ENCODE assay signal across 13 cellular contexts in genomic region chr21:34276711-34277425, GRCh38.
DNase-seq lines count a peak whose midpoint lies in the region; ATAC-seq, FAIRE-seq and TF ChIP-seq lines count a peak whose summit lies in the region.
"Had no signal": no experiment of that assay in that cellular context is flagged by ENCODE, and none has a peak within 500 bp of the region (broad histone marks: within the 10 kb centered on the region; RNA-seq: fewer than 3 reads in every experiment).

No MANE protein-coding gene starts in this region.

- no peak overlapping the region for H4K12ac ChIP-seq in trophoblast cell (ENCODE audit: low read depth, low read length)

- no peak overlapping the region for H2BK12ac ChIP-seq in trophoblast cell (ENCODE audit: low read length)

- peak; percentile 16 for DNase-seq in Ammon's horn (ENCODE audit: low spot score)
- peak; percentile 6 for DNase-seq in GM12892 (ENCODE audit: insufficient read length)
- DNase-seq in epithelial cell of esophagus (ENCODE audit: low read depth), result peak; percentile 37
- DNase-seq in trophoblast cell, result no peak
- no peak for DNase-seq in ureter (ENCODE audit: low spot score)
- DNase-seq in chondrocyte (ENCODE audit: low spot score), result no peak
- DNase-seq in posterior cingulate gyrus, result no peak
- DNase-seq: activated naive CD8-positive, alpha-beta T cell treated with anti-CD3 and anti-CD28 coated beads, Interleukin-2, amount 10 ng/mL, durations not matched to agents 7 days and 5 days; immature natural killer cell; NCI-H510A; T-helper 17 cell had no signal

- H2AK5ac ChIP-seq in trophoblast cell (ENCODE audit: low read length), result no peak overlapping the region

- FAIRE-seq in GM12892 (lab: Jason Lieb, UNC), result no peak

- H3K27me3 Mint-ChIP-seq in chondrocyte (ENCODE audit: low read depth), result no peaks in the 10 kb centered on the region
- H3K27me3 Mint-ChIP-seq: T-helper 17 cell had no signal

- H3K9me3 ChIP-seq in trophoblast cell (ENCODE audit: insufficient read depth, low read depth, low read length), result no peaks in the 10 kb centered on the region

- H3K9ac ChIP-seq in trophoblast cell (ENCODE audit: low read length), result no peak overlapping the region
- H3K9ac ChIP-seq: neural progenitor cell had no signal

- TF ChIP-seq CTCF in epithelial cell of esophagus (IDR thresholded peaks at IDR 0.05; ENCODE audit: insufficient read depth, low read depth, low read length, missing control alignments) (no peak), chondrocyte (IDR thresholded peaks at IDR 0.05) (no peak)

- no peaks in the 10 kb centered on the region for H3K36me3 ChIP-seq in trophoblast cell (ENCODE audit: control insufficient read depth in 1 of 2, insufficient read depth in 2 of 2, low read length in 2 of 2)
- H3K36me3 ChIP-seq: neural progenitor cell had no signal

- H3K4me1 Mint-ChIP-seq in chondrocyte (ENCODE audit: low read depth), result peaks cover 19% of the 10 kb centered on the region
- H3K4me1 Mint-ChIP-seq: immature natural killer cell, T-helper 17 cell had no signal

- H2BK120ac ChIP-seq in trophoblast cell (ENCODE audit: insufficient read depth, low read length, poor library complexity), result no peak overlapping the region

- H3K9me3 Mint-ChIP-seq in chondrocyte (ENCODE audit: low read depth), result peaks cover 7% of the 10 kb centered on the region
- H3K9me3 Mint-ChIP-seq: activated naive CD8-positive, alpha-beta T cell treated with anti-CD3 and anti-CD28 coated beads, Interleukin-2, amount 10 ng/mL, durations not matched to agents 7 days and 5 days; immature natural killer cell; neural progenitor cell had no signal

- 100% methylated on average over 1 of the region's 5 CpGs for WGBS in trophoblast cell (ENCODE audit: extremely low coverage, insufficient coverage, insufficient read length)

- no peak overlapping the region for H4K91ac ChIP-seq in trophoblast cell (ENCODE audit: low read depth, low read length)

- H3K4ac ChIP-seq in trophoblast cell (ENCODE audit: low read depth, low read length), result no peak overlapping the region

- intact Hi-C loops in posterior cingulate gyrus (cut with DNase I), result no loop called here

- TF ChIP-seq POLR2A in GM12892 (IDR thresholded peaks at IDR 0.05; ENCODE audit: low read depth, low read length), result no peak

- H4K8ac ChIP-seq in trophoblast cell (ENCODE audit: low read depth, low read length), result no peak overlapping the region

- peak; percentile 72 for ATAC-seq in HG03442 (IDR thresholded peaks at IDR 0.05; ENCODE audit: unreplicated experiment)
- ATAC-seq: T-helper 17 cell had no signal

- H2AFZ ChIP-seq in trophoblast cell (ENCODE audit: insufficient read depth, low read length, poor library complexity), result no peak overlapping the region
- H2AFZ ChIP-seq: neural progenitor cell had no signal

- H3K4me3 Mint-ChIP-seq in chondrocyte (ENCODE audit: unreplicated experiment), result no peak overlapping the region
- H3K4me3 Mint-ChIP-seq: activated naive CD8-positive, alpha-beta T cell treated with anti-CD3 and anti-CD28 coated beads, Interleukin-2, amount 10 ng/mL, durations not matched to agents 7 days and 5 days; immature natural killer cell; neural progenitor cell; T-helper 17 cell had no signal

- no peaks in the 10 kb centered on the region for H3K79me2 ChIP-seq in trophoblast cell (ENCODE audit: control insufficient read depth, insufficient read depth, low read length, poor library complexity)

- H3K14ac ChIP-seq in trophoblast cell (ENCODE audit: low read length), result no peak overlapping the region

- no peak overlapping the region for H3K27ac Mint-ChIP-seq in chondrocyte (ENCODE audit: unreplicated experiment)
- H3K27ac Mint-ChIP-seq: activated naive CD8-positive, alpha-beta T cell treated with anti-CD3 and anti-CD28 coated beads, Interleukin-2, amount 10 ng/mL, durations not matched to agents 7 days and 5 days; immature natural killer cell; neural progenitor cell; T-helper 17 cell had no signal

- no peak overlapping the region for H3K4me2 ChIP-seq in trophoblast cell (ENCODE audit: low read length)
- H3K4me2 ChIP-seq: neural progenitor cell had no signal

- H3K27ac ChIP-seq in trophoblast cell (ENCODE audit: low read depth, low read length), result no peak overlapping the region
- H3K27ac ChIP-seq: neural progenitor cell had no signal

- H3K18ac ChIP-seq in trophoblast cell (ENCODE audit: low read length), result no peak overlapping the region

- H2BK5ac ChIP-seq in trophoblast cell (ENCODE audit: low read depth, low read length, poor library complexity), result no peak overlapping the region

- no peaks in the 10 kb centered on the region for H3K4me1 ChIP-seq in trophoblast cell (ENCODE audit: control insufficient read depth in 1 of 2, insufficient read depth in 2 of 2, low read length in 2 of 2)
- H3K4me1 ChIP-seq: neural progenitor cell had no signal

- no peaks in the 10 kb centered on the region for H3K36me3 Mint-ChIP-seq in chondrocyte (ENCODE audit: low read depth)
- H3K36me3 Mint-ChIP-seq: activated naive CD8-positive, alpha-beta T cell treated with anti-CD3 and anti-CD28 coated beads, Interleukin-2, amount 10 ng/mL, durations not matched to agents 7 days and 5 days; neural progenitor cell had no signal

- H3K27me3 ChIP-seq in trophoblast cell (ENCODE audit: insufficient read depth, low read length), result no peaks in the 10 kb centered on the region
- H3K27me3 ChIP-seq: neural progenitor cell had no signal

- H3K23ac ChIP-seq in trophoblast cell (ENCODE audit: low read length), result no peak overlapping the region

- H3K79me1 ChIP-seq in trophoblast cell (ENCODE audit: low read length), result no peaks in the 10 kb centered on the region

- H3K4me3 ChIP-seq in epithelial cell of esophagus (ENCODE audit: low read length) (no peak overlapping the region), trophoblast cell (ENCODE audit: low read depth, low read length) (no peak overlapping the region)
- H3K4me3 ChIP-seq: neural progenitor cell had no signal

Comparison
In these comparisons a context has a peak if more than half of its experiments do, and no peak if none do; other contexts are left out.
1. DNase-seq: peak in Ammon's horn (single experiment), GM12892 (single experiment) and epithelial cell of esophagus (single experiment); none in trophoblast cell (0 of 2), ureter (single experiment), chondrocyte (single experiment) and posterior cingulate gyrus (0 of 10).